ENCODE assay signal across 1 cellular context in the genomic region with DNA sequence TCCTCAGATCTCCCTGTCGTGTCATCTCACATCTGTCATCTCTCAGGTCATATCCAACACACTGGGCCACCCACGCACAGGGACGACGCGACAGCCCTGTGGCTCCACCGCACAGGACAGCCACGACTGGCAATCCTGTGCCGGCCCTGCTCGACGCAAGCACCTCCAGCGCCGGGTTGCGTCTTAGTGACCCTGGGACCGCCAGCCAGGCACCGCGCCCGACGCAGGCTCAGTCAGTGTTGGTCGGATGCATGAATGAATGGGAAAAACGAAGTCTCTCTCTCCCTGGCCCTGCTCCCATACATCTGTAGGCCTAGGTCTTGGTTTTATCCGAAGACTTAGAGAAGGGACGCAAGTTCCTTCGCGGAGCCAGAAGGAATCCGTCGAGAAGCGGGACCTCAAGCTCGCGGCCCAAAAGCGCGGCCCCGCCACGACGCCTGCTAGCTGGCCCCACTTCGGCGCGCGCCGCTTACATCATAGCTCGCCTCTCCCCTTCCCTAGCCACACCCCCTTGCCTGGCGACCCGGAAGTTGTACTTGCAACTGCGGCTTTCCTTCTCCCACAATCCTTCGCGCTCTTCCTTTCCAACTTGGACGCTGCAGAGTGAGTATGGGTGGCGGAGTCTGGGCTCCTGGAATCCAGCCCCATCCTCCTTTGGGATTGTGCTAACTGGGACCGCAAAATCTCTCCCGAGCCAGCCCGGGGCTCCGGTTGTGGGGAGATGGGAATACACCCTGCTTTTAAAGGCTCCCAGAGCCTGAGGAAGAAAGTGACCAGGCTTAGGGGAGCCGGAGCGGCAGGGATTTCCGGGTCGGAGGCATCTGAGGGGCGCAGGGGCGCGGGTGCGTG.
A peak's percentile ranks its signal among the peaks of the same experiment; 100 is the strongest.
TF ChIP-seq lines count a peak whose summit lies in the region.

A gene (plus strand): TSS at position 577 of the 849 bp plus-strand sequence. CDS start 413 bp downstream, outside the sequence.

TF ChIP-seq in K562, 482 proteins besides CTCF, POLR2A, EP300 and RAD21 (continued from another document and continues in another):
- TF ChIP-seq, protein P1, sequence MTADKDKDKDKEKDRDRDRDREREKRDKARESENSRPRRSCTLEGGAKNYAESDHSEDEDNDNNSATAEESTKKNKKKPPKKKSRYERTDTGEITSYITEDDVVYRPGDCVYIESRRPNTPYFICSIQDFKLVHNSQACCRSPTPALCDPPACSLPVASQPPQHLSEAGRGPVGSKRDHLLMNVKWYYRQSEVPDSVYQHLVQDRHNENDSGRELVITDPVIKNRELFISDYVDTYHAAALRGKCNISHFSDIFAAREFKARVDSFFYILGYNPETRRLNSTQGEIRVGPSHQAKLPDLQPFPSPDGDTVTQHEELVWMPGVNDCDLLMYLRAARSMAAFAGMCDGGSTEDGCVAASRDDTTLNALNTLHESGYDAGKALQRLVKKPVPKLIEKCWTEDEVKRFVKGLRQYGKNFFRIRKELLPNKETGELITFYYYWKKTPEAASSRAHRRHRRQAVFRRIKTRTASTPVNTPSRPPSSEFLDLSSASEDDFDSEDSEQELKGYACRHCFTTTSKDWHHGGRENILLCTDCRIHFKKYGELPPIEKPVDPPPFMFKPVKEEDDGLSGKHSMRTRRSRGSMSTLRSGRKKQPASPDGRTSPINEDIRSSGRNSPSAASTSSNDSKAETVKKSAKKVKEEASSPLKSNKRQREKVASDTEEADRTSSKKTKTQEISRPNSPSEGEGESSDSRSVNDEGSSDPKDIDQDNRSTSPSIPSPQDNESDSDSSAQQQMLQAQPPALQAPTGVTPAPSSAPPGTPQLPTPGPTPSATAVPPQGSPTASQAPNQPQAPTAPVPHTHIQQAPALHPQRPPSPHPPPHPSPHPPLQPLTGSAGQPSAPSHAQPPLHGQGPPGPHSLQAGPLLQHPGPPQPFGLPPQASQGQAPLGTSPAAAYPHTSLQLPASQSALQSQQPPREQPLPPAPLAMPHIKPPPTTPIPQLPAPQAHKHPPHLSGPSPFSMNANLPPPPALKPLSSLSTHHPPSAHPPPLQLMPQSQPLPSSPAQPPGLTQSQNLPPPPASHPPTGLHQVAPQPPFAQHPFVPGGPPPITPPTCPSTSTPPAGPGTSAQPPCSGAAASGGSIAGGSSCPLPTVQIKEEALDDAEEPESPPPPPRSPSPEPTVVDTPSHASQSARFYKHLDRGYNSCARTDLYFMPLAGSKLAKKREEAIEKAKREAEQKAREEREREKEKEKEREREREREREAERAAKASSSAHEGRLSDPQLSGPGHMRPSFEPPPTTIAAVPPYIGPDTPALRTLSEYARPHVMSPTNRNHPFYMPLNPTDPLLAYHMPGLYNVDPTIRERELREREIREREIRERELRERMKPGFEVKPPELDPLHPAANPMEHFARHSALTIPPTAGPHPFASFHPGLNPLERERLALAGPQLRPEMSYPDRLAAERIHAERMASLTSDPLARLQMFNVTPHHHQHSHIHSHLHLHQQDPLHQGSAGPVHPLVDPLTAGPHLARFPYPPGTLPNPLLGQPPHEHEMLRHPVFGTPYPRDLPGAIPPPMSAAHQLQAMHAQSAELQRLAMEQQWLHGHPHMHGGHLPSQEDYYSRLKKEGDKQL (CRISPR knock-in tag; IDR thresholded peaks at IDR 0.05; ENCODE audit: borderline replicate concordance): peak; percentile 99
- TF ChIP-seq, protein P2, sequence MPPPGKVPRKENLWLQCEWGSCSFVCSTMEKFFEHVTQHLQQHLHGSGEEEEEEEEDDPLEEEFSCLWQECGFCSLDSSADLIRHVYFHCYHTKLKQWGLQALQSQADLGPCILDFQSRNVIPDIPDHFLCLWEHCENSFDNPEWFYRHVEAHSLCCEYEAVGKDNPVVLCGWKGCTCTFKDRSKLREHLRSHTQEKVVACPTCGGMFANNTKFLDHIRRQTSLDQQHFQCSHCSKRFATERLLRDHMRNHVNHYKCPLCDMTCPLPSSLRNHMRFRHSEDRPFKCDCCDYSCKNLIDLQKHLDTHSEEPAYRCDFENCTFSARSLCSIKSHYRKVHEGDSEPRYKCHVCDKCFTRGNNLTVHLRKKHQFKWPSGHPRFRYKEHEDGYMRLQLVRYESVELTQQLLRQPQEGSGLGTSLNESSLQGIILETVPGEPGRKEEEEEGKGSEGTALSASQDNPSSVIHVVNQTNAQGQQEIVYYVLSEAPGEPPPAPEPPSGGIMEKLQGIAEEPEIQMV (tag; conservative IDR thresholded peaks at IDR 0.05; ENCODE audit: low read depth): no peak
- TF ChIP-seq TAF1 (IDR thresholded peaks at IDR 0.05; ENCODE audit: control insufficient read depth, extremely low read depth, insufficient read depth, low read length, severe bottlenecking): peak; percentile 100
- TF ChIP-seq FOXM1 (IDR thresholded peaks at IDR 0.05; ENCODE audit: low read depth): 0 out of 2 replicates have a peak, but pooled peaks have one; percentile 36
- peak; percentile 99; the same call in 1 of the 2 replicates for TF ChIP-seq FOXM1 (CRISPR knock-in tag; IDR thresholded peaks at IDR 0.05; ENCODE audit: low read depth)
- no peak for TF ChIP-seq ZNF134 (CRISPR knock-in tag; conservative IDR thresholded peaks at IDR 0.05)
- TF ChIP-seq, protein P3, sequence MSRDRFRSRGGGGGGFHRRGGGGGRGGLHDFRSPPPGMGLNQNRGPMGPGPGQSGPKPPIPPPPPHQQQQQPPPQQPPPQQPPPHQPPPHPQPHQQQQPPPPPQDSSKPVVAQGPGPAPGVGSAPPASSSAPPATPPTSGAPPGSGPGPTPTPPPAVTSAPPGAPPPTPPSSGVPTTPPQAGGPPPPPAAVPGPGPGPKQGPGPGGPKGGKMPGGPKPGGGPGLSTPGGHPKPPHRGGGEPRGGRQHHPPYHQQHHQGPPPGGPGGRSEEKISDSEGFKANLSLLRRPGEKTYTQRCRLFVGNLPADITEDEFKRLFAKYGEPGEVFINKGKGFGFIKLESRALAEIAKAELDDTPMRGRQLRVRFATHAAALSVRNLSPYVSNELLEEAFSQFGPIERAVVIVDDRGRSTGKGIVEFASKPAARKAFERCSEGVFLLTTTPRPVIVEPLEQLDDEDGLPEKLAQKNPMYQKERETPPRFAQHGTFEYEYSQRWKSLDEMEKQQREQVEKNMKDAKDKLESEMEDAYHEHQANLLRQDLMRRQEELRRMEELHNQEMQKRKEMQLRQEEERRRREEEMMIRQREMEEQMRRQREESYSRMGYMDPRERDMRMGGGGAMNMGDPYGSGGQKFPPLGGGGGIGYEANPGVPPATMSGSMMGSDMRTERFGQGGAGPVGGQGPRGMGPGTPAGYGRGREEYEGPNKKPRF (IDR thresholded peaks at IDR 0.05; ENCODE audit: low read depth, low read length): no peak
- peak; percentile 92 for TF ChIP-seq ATF7 (IDR thresholded peaks at IDR 0.05)
- TF ChIP-seq CBFA2T3 (IDR thresholded peaks at IDR 0.05): peak; percentile 2; the same call in 1 of the 2 replicates
- peak; percentile 80 for TF ChIP-seq CEBPB (tag; IDR thresholded peaks at IDR 0.05)
- TF ChIP-seq, protein P4, sequence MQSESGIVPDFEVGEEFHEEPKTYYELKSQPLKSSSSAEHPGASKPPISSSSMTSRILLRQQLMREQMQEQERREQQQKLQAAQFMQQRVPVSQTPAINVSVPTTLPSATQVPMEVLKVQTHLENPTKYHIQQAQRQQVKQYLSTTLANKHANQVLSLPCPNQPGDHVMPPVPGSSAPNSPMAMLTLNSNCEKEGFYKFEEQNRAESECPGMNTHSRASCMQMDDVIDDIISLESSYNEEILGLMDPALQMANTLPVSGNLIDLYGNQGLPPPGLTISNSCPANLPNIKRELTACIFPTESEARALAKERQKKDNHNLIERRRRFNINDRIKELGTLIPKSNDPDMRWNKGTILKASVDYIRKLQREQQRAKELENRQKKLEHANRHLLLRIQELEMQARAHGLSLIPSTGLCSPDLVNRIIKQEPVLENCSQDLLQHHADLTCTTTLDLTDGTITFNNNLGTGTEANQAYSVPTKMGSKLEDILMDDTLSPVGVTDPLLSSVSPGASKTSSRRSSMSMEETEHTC (IDR thresholded peaks at IDR 0.05): no peak
- TF ChIP-seq ETV1 (tag; conservative IDR thresholded peaks at IDR 0.05; ENCODE audit: low read depth): no peak
- TF ChIP-seq NR2F6 (CRISPR knock-in tag; IDR thresholded peaks at IDR 0.05): no peak
- TF ChIP-seq, protein P5, sequence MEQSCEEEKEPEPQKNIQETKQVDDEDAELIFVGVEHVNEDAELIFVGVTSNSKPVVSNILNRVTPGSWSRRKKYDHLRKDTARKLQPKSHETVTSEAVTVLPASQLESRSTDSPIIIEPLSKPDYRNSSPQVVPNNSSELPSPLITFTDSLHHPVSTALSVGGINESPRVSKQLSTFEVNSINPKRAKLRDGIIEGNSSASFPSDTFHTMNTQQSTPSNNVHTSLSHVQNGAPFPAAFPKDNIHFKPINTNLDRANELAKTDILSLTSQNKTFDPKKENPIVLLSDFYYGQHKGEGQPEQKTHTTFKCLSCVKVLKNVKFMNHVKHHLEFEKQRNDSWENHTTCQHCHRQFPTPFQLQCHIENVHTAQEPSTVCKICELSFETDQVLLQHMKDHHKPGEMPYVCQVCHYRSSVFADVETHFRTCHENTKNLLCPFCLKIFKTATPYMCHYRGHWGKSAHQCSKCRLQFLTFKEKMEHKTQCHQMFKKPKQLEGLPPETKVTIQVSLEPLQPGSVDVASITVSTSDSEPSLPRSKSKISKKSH (CRISPR knock-in tag; IDR thresholded peaks at IDR 0.05): no peak
- TF ChIP-seq, protein P6, sequence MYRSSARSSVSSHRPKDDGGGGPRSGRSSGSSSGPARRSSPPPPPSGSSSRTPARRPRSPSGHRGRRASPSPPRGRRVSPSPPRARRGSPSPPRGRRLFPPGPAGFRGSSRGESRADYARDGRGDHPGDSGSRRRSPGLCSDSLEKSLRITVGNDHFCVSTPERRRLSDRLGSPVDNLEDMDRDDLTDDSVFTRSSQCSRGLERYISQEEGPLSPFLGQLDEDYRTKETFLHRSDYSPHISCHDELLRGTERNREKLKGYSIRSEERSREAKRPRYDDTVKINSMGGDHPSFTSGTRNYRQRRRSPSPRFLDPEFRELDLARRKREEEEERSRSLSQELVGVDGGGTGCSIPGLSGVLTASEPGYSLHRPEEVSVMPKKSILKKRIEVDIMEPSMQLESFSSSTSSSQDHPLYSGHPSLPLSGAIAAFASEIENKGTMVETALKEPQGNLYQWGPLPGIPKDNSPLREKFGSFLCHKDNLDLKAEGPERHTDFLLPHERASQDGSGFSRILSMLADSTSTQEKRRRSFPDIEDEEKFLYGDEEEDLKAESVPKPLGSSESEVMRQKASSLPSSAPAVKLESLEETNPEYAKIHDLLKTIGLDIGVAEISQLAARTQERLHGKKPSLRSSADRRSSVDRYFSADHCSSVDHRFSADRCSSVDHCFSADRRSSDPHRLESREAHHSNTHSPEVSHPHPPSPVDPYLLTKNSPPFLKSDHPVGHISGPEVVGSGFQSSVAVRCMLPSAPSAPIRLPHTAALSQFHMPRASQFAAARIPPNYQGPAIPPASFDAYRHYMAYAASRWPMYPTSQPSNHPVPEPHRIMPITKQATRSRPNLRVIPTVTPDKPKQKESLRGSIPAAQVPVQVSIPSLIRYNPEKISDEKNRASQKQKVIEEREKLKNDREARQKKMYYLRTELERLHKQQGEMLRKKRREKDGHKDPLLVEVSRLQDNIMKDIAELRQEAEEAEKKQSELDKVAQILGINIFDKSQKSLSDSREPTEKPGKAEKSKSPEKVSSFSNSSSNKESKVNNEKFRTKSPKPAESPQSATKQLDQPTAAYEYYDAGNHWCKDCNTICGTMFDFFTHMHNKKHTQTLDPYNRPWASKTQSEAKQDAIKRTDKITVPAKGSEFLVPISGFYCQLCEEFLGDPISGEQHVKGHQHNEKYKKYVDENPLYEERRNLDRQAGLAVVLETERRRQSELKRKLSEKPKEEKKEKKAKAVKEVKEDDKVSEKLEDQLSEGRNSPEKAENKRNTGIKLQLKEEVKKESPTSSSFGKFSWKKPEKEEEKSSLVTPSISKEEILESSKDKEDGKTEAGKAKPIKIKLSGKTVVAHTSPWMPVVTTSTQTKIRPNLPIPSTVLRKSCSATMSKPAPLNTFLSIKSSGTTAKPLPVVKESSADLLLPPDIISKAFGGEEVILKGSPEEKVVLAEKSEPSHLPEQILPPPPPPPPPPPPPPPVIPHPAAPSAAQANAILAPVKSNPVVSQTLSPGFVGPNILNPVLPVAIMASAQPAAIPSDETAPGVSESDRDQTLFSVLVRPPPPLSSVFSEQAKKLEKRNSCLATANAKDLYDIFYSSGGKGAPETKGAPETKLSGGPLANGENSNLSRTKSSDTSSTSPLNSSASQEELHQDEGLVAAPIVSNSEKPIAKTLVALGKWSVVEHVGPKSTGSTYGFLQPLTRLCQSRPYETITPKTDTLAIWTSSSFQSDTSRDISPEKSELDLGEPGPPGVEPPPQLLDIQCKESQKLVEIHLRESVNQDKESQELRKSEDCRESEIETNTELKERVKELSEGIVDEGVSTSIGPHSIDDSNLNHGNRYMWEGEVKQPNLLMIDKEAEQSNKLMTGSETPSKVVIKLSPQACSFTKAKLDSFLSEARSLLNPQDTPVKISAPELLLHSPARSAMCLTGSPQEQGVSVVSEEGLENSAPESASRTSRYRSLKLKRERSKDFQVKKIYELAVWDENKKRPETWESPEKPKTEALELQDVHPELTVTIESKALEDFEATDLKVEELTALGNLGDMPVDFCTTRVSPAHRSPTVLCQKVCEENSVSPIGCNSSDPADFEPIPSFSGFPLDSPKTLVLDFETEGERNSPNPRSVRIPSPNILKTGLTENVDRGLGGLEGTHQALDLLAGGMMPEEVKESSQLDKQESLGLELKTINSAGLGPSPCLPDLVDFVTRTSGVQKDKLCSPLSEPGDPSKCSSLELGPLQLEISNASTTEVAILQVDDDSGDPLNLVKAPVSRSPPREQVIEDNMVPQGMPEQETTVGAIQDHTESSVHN (IDR thresholded peaks at IDR 0.05; ENCODE audit: borderline replicate concordance in 1 of 2, low read depth in 1 of 2): peak in 1 of 2 experiments; percentile 88; a peak in 2 of 4 replicates
- no peak for TF ChIP-seq ZNF780A (CRISPR knock-in tag; IDR thresholded peaks at IDR 0.05)
- TF ChIP-seq, protein P7, sequence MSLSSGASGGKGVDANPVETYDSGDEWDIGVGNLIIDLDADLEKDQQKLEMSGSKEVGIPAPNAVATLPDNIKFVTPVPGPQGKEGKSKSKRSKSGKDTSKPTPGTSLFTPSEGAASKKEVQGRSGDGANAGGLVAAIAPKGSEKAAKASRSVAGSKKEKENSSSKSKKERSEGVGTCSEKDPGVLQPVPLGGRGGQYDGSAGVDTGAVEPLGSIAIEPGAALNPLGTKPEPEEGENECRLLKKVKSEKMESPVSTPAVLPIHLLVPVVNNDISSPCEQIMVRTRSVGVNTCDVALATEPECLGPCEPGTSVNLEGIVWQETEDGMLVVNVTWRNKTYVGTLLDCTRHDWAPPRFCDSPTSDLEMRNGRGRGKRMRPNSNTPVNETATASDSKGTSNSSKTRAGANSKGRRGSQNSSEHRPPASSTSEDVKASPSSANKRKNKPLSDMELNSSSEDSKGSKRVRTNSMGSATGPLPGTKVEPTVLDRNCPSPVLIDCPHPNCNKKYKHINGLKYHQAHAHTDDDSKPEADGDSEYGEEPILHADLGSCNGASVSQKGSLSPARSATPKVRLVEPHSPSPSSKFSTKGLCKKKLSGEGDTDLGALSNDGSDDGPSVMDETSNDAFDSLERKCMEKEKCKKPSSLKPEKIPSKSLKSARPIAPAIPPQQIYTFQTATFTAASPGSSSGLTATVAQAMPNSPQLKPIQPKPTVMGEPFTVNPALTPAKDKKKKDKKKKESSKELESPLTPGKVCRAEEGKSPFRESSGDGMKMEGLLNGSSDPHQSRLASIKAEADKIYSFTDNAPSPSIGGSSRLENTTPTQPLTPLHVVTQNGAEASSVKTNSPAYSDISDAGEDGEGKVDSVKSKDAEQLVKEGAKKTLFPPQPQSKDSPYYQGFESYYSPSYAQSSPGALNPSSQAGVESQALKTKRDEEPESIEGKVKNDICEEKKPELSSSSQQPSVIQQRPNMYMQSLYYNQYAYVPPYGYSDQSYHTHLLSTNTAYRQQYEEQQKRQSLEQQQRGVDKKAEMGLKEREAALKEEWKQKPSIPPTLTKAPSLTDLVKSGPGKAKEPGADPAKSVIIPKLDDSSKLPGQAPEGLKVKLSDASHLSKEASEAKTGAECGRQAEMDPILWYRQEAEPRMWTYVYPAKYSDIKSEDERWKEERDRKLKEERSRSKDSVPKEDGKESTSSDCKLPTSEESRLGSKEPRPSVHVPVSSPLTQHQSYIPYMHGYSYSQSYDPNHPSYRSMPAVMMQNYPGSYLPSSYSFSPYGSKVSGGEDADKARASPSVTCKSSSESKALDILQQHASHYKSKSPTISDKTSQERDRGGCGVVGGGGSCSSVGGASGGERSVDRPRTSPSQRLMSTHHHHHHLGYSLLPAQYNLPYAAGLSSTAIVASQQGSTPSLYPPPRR (CRISPR knock-in tag; IDR thresholded peaks at IDR 0.05; ENCODE audit: borderline replicate concordance): peak; percentile 99
- TF ChIP-seq U2AF2 (optimal IDR thresholded peaks at IDR 0.05; ENCODE audit: low read depth, low read length): no peak
